ENCODE assay signal across 25 cellular contexts in genomic region chr5:155908543-155908942, GRCh38.
A peak's percentile ranks its signal among the peaks of the same experiment; 100 is the strongest.
DNase-seq lines count a peak whose midpoint lies in the region; ATAC-seq, FAIRE-seq and TF ChIP-seq lines count a peak whose summit lies in the region.
"Had no signal": no experiment of that assay in that cellular context is flagged by ENCODE, and none has a peak within 500 bp of the region (broad histone marks: within the 10 kb centered on the region; RNA-seq: fewer than 3 reads in every experiment).

No MANE protein-coding gene starts in this region.

- no peak overlapping the region for H2AFZ ChIP-seq in HepG2 (ENCODE audit: low read length)
- no peak overlapping the region for H2AFZ ChIP-seq in GM12878 (ENCODE audit: control insufficient read depth, low read depth, low read length)

- H3K27me3 ChIP-seq in HepG2 (ENCODE audit: control insufficient read depth in 1 of 2, insufficient read depth in 2 of 2, low read length in 2 of 2) = no peaks in the 10 kb centered on the region
- H3K27me3 ChIP-seq in right lobe of liver = no peaks in the 10 kb centered on the region
- H3K27me3 ChIP-seq in GM12878 (replicated peaks in 1 of 2; ENCODE audit: control insufficient read depth in 2 of 2, insufficient read depth in 2 of 2, low read length in 1 of 2) = no peaks in the 10 kb centered on the region; a peak in 1 of 4 replicates
- H3K27me3 ChIP-seq in gastroesophageal sphincter = no peaks in the 10 kb centered on the region
- H3K27me3 ChIP-seq: BE2C, BLaER1 had no signal

- TF ChIP-seq EP300 in HepG2 (IDR thresholded peaks at IDR 0.05; ENCODE audit: low read depth in 2 of 2, low read length in 2 of 2) = no peak
- no peak for TF ChIP-seq EP300 in HepG2 (CRISPR knock-in tag; IDR thresholded peaks at IDR 0.05; ENCODE audit: borderline replicate concordance)
- no peak for TF ChIP-seq EP300 in GM12878 (IDR thresholded peaks at IDR 0.05; ENCODE audit: borderline replicate concordance in 1 of 2, control insufficient read depth in 1 of 2, low read depth in 2 of 2, low read length in 2 of 2)
- TF ChIP-seq EP300 in gastroesophageal sphincter (IDR thresholded peaks at IDR 0.05) = no peak

- 6% methylated on average over 5 of the region's 5 CpGs for WGBS in HepG2 (ENCODE audit: low lambda C conversion rate)
- 34% methylated on average over 5 of the region's 5 CpGs for WGBS in right lobe of liver (ENCODE audit: insufficient coverage, low coverage, low lambda C conversion rate, missing lambda C conversion rate)
- WGBS in GM12878 (ENCODE audit: insufficient coverage, insufficient replicate concordance, low lambda C conversion rate, missing lambda C conversion rate) = 9% methylated on average over 5 of the region's 5 CpGs
- whole genome bisulfite sequencing in gastroesophageal sphincter (ENCODE audit: low coverage in 1 of 2), 2 donors = 85 to 97% methylated on average over 4 to 5 of the region's 5 CpGs

- CTCF ChIA-PET in HepG2 (lab: Yijun Ruan, JAX; ENCODE audit: low intra/inter-chr PET ratio, low total read pairs) = no interaction called here
- CTCF ChIA-PET in GM12878 (lab: Yijun Ruan, JAX) = no interaction called here

- no peaks in the 10 kb centered on the region for H3K9me3 Mint-ChIP-seq in stimulated activated effector memory CD8-positive, alpha-beta T cell treated with anti-CD3 and anti-CD28 coated beads, Interleukin-12 subunit alpha, Interleukin-12 subunit beta, amount 100 ng/mL, for 72 hours
- H3K9me3 Mint-ChIP-seq: CD14-positive monocyte; CD8-positive, alpha-beta memory T cell had no signal

- DNase-seq in HepG2 (ENCODE audit: low spot score) = no peak
- no peak for DNase-seq in right lobe of liver
- no peak for DNase-seq in GM12878 (ENCODE audit: low read depth, low spot score)
- no peak for DNase-seq in stimulated activated effector memory CD8-positive, alpha-beta T cell treated with anti-CD3 and anti-CD28 coated beads, Interleukin-12 subunit alpha, Interleukin-12 subunit beta, amount 100 ng/mL, for 72 hours (ENCODE audit: low spot score in 2 of 2)
- DNase-seq: 8988T; ACHN; BE2C; C1 segment of cervical spinal cord; CD4-positive, alpha-beta memory T cell; CD4-positive, CD25-positive, alpha-beta regulatory T cell; CD8-positive, alpha-beta memory T cell; COR-L47; DMS 273 treated with DMSO at 0.1 percent for 48 hours; DMS153; DMS53; DMS79; DND-41; EL; GDM1 had no signal

- no peak overlapping the region for H3K9ac ChIP-seq in HepG2 (ENCODE audit: insufficient read depth, low read depth, low read length)
- no peak overlapping the region for H3K9ac ChIP-seq in GM12878 (ENCODE audit: control insufficient read depth, insufficient read depth, low read length)
- H3K9ac ChIP-seq: BLaER1 had no signal

- no peaks in the 10 kb centered on the region for H3K9me3 ChIP-seq in HepG2 (ENCODE audit: low read length)
- H3K9me3 ChIP-seq in right lobe of liver = no peaks in the 10 kb centered on the region
- H3K9me3 ChIP-seq in GM12878 (replicated peaks; ENCODE audit: control insufficient read depth, insufficient read depth, low read length) = no peaks in the 10 kb centered on the region
- H3K9me3 ChIP-seq in gastroesophageal sphincter = no peaks in the 10 kb centered on the region
- H3K9me3 ChIP-seq: BE2C, BLaER1 had no signal

- TF ChIP-seq CTCF in HepG2 (CRISPR knock-in tag; IDR thresholded peaks at IDR 0.05) (no peak), right lobe of liver (IDR thresholded peaks at IDR 0.05) (no peak), GM12878 (IDR thresholded peaks at IDR 0.05 in 2 of 3, conservative IDR thresholded peaks at IDR 0.05 in 1 of 3; ENCODE audit: control insufficient read depth in 2 of 3, extremely low read depth in 1 of 3, insufficient read depth in 1 of 3, low read depth in 3 of 3, low read length in 3 of 3) (no peak), gastroesophageal sphincter (IDR thresholded peaks at IDR 0.05) (no peak)

- TF ChIP-seq POLR2A in HepG2 (IDR thresholded peaks at IDR 0.05; ENCODE audit: insufficient read depth in 1 of 2, low read depth in 2 of 2, low read length in 2 of 2) (no peak), right lobe of liver (IDR thresholded peaks at IDR 0.05) (no peak), GM12878 (IDR thresholded peaks at IDR 0.05; ENCODE audit: low read depth, low read length) (no peak), gastroesophageal sphincter (IDR thresholded peaks at IDR 0.05) (no peak)

- H3K36me3 Mint-ChIP-seq in stimulated activated effector memory CD8-positive, alpha-beta T cell treated with anti-CD3 and anti-CD28 coated beads, Interleukin-12 subunit alpha, Interleukin-12 subunit beta, amount 100 ng/mL, for 72 hours = no peaks in the 10 kb centered on the region
- H3K36me3 Mint-ChIP-seq: CD14-positive monocyte; CD4-positive, alpha-beta memory T cell; CD4-positive, CD25-positive, alpha-beta regulatory T cell; CD8-positive, alpha-beta memory T cell had no signal

- H3K27ac Mint-ChIP-seq in stimulated activated effector memory CD8-positive, alpha-beta T cell treated with anti-CD3 and anti-CD28 coated beads, Interleukin-12 subunit alpha, Interleukin-12 subunit beta, amount 100 ng/mL, for 72 hours = no peak overlapping the region
- H3K27ac Mint-ChIP-seq: CD14-positive monocyte; CD4-positive, alpha-beta memory T cell; CD4-positive, CD25-positive, alpha-beta regulatory T cell; CD8-positive, alpha-beta memory T cell had no signal

- H3K4me2 ChIP-seq in HepG2 (ENCODE audit: low read depth, low read length) = no peak overlapping the region
- no peak overlapping the region for H3K4me2 ChIP-seq in GM12878 (ENCODE audit: control insufficient read depth, insufficient read depth)
- H3K4me2 ChIP-seq: BLaER1 had no signal

- ATAC-seq in HepG2 (no peak), right lobe of liver (no peak), GM12878 (no peak), gastroesophageal sphincter (no peak)
- ATAC-seq in stimulated activated effector memory CD8-positive, alpha-beta T cell treated with anti-CD3 and anti-CD28 coated beads, Interleukin-12 subunit alpha, Interleukin-12 subunit beta, amount 100 ng/mL, for 72 hours = no peak

- H3K79me2 ChIP-seq in HepG2 (ENCODE audit: insufficient read depth, low read length) (no peaks in the 10 kb centered on the region), GM12878 (ENCODE audit: control insufficient read depth, insufficient read depth, low read length) (no peaks in the 10 kb centered on the region)

- POLR2A ChIA-PET in HepG2 (lab: Yijun Ruan, JAX) = no interaction called here
- POLR2A ChIA-PET in GM12878 (lab: Charles Lee) = interaction anchor here (0.6 kb wide), 1 partner anchor 1285 kb away, joined by 3 read pairs; no protein-coding TSS in a partner anchor

- H4K20me1 ChIP-seq in HepG2 (ENCODE audit: insufficient read depth, low read length) = no peaks in the 10 kb centered on the region
- H4K20me1 ChIP-seq in GM12878 (ENCODE audit: control insufficient read depth, insufficient read depth) = no peaks in the 10 kb centered on the region
- H4K20me1 ChIP-seq: BLaER1 had no signal

- H3K4me1 Mint-ChIP-seq in stimulated activated effector memory CD8-positive, alpha-beta T cell treated with anti-CD3 and anti-CD28 coated beads, Interleukin-12 subunit alpha, Interleukin-12 subunit beta, amount 100 ng/mL, for 72 hours = no peaks in the 10 kb centered on the region
- H3K4me1 Mint-ChIP-seq: CD14-positive monocyte; CD4-positive, alpha-beta memory T cell; CD4-positive, CD25-positive, alpha-beta regulatory T cell; CD8-positive, alpha-beta memory T cell had no signal

- in situ Hi-C loops in HepG2 (cut with HindIII; ENCODE audit: extremely low pct_ligation_motif_present, low pct_unique_long_range_greater_than_20kb) (no loop called here), GM12878 (cut with MboI) (no loop called here)

- SMC1A ChIA-PET in GM12878 (lab: Charles Lee; ENCODE audit: uncharacterized antibody, unreplicated experiment) = no interaction called here

- H3K4me3 ChIP-seq in HepG2 (replicated peaks in 1 of 3; ENCODE audit: insufficient read depth in 1 of 3, low read depth in 2 of 3, low read length in 3 of 3) (no peak overlapping the region), right lobe of liver (no peak overlapping the region), GM12878 (no peak overlapping the region), gastroesophageal sphincter (no peak overlapping the region)
- H3K4me3 ChIP-seq: BLaER1 had no signal

- H3K36me3 ChIP-seq in HepG2 (replicated peaks in 1 of 2; ENCODE audit: control insufficient read depth in 1 of 2, insufficient read depth in 2 of 2, low read length in 2 of 2) (no peaks in the 10 kb centered on the region), right lobe of liver (no peaks in the 10 kb centered on the region), GM12878 (ENCODE audit: control insufficient read depth in 2 of 2, insufficient read depth in 2 of 2, low read length in 1 of 2) (no peaks in the 10 kb centered on the region), gastroesophageal sphincter (no peaks in the 10 kb centered on the region)
- H3K36me3 ChIP-seq: BE2C, BLaER1 had no signal

- H3K27ac ChIP-seq in HepG2 (ENCODE audit: extremely low read length, insufficient read depth, low read length) (no peak overlapping the region), right lobe of liver (no peak overlapping the region), GM12878 (ENCODE audit: control insufficient read depth, insufficient read depth) (no peak overlapping the region), gastroesophageal sphincter (no peak overlapping the region)
- H3K27ac ChIP-seq: BLaER1 had no signal

- BruUV-seq in HepG2 (replicated peaks; lab: Mats Ljungman, UMichigan) = no TSS peak
- no TSS peak for BruUV-seq in GM12878 (replicated peaks; lab: Mats Ljungman, UMichigan)

- intact Hi-C loops in HepG2 (cut with micrococcal nuclease; ENCODE audit: unreplicated experiment) = no loop called here
- intact Hi-C loops in right lobe of liver (cut with DNase I) = no loop called here
- intact Hi-C loops in GM12878 (cut with micrococcal nuclease; ENCODE audit: unreplicated experiment) = no loop called here

- no peaks in the 10 kb centered on the region for H3K4me1 ChIP-seq in HepG2 (ENCODE audit: insufficient read depth, low read length)
- no peaks in the 10 kb centered on the region for H3K4me1 ChIP-seq in right lobe of liver
- H3K4me1 ChIP-seq in GM12878 (ENCODE audit: control insufficient read depth, insufficient read depth, low read length) = no peaks in the 10 kb centered on the region
- H3K4me1 ChIP-seq in gastroesophageal sphincter = no peaks in the 10 kb centered on the region
- H3K4me1 ChIP-seq: BE2C, BLaER1 had no signal

- no peak overlapping the region for H3K4me3 Mint-ChIP-seq in stimulated activated effector memory CD8-positive, alpha-beta T cell treated with anti-CD3 and anti-CD28 coated beads, Interleukin-12 subunit alpha, Interleukin-12 subunit beta, amount 100 ng/mL, for 72 hours
- H3K4me3 Mint-ChIP-seq: CD14-positive monocyte; CD4-positive, alpha-beta memory T cell; CD4-positive, CD25-positive, alpha-beta regulatory T cell; CD8-positive, alpha-beta memory T cell had no signal

- RAD21 ChIA-PET in GM12878 (lab: Charles Lee; ENCODE audit: unreplicated experiment) = no interaction called here

- no peak for FAIRE-seq in HepG2 (lab: Jason Lieb, UNC)
- FAIRE-seq in GM12878 (lab: Jason Lieb, UNC) = no peak
- FAIRE-seq: A204.1, GM12891, GM19239 had no signal

- TF ChIP-seq RAD21 in HepG2 (CRISPR knock-in tag; IDR thresholded peaks at IDR 0.05) (no peak), GM12878 (IDR thresholded peaks at IDR 0.05; ENCODE audit: insufficient read depth, low read depth, low read length) (no peak)

TF ChIP-seq in GM12878, 131 proteins besides CTCF, POLR2A, EP300 and RAD21:
- TF ChIP-seq ATF7 (IDR thresholded peaks at IDR 0.05; ENCODE audit: low read depth) (peak; percentile 30; the same call in 1 of the 2 replicates), BMI1 (IDR thresholded peaks at IDR 0.05; ENCODE audit: borderline replicate concordance) (no peak)
